In genomic region chr7:115177832-115178231, GRCh38 we compare ENCODE assay signal across 27 cellular contexts.
"Had no signal": no experiment of that assay in that cellular context is flagged by ENCODE, and none has a peak within 500 bp of the region (broad histone marks: within the 10 kb centered on the region; RNA-seq: fewer than 3 reads in every experiment).

No MANE protein-coding gene starts in this region.

- H3K27me3 ChIP-seq: stomach, suprapubic skin, testis, thyroid gland, tibial artery, tibial nerve, transverse colon, upper lobe of left lung, upper lobe of right lung, uterus, vagina had no signal

- ATAC-seq: stimulated activated effector memory CD8-positive, alpha-beta T cell treated with anti-CD3 and anti-CD28 coated beads, Interleukin-12 subunit alpha, Interleukin-12 subunit beta, amount 100 ng/mL, for 72 hours; stimulated activated memory B cell treated with anti-CD40 and anti-IgM and Interleukin-4, amounts not matched to agents 10 μg/mL and 1 μg/mL and 100 μg/mL, for 72 hours; stimulated activated naive B cell treated with anti-CD40 and anti-IgM and Interleukin-4, amounts not matched to agents 10 μg/mL and 1 μg/mL and 100 μg/mL, for 72 hours; stimulated activated naive CD8-positive, alpha-beta T cell treated with anti-CD3 and anti-CD28 coated beads, Interleukin-15, amount 100 ng/mL, for 72 hours; stimulated activated naive CD8-positive, alpha-beta T cell treated with anti-CD3 and anti-CD28 coated beads, Interleukin-15, Interleukin-2, amounts not matched to agents 100 U/mL and 50 U/mL, for 24 hours; upper lobe of right lung had no signal

- H3K27ac ChIP-seq: stomach, suprapubic skin, testis, thoracic aorta, tibial artery, transverse colon, upper lobe of left lung, upper lobe of right lung, uterus, vagina had no signal

- DNase-seq: stimulated activated CD4-positive, alpha-beta T cell treated with anti-CD3 and anti-CD28 coated beads, Interleukin-2, amount 100 ng/mL, for 48 hours; stimulated activated CD4-positive, alpha-beta T cell treated with anti-CD3 and anti-CD28 coated beads, Interleukin-4, amount 100 ng/mL, for 1 hour; stimulated activated CD4-positive, alpha-beta T cell treated with anti-CD3 and anti-CD28 coated beads, Interleukin-4, amount 100 ng/mL, for 24 hours; stimulated activated CD4-positive, alpha-beta T cell treated with anti-CD3 and anti-CD28 coated beads, Interleukin-4, amount 100 ng/mL, for 4 hours; stimulated activated CD8-positive, alpha-beta memory T cell treated with anti-CD3 and anti-CD28 coated beads, Interleukin-4, amount 100 ng/mL, for 48 hours; stimulated activated naive B cell treated with anti-CD40 and anti-IgM and Interleukin-4, amounts not matched to agents 10 μg/mL and 1 μg/mL and 100 μg/mL, for 72 hours; stimulated activated naive CD4-positive, alpha-beta T cell; stimulated activated naive CD4-positive, alpha-beta T cell treated with Interleukin-2 at 50 U/mL for 16 hours; stimulated activated naive CD8-positive, alpha-beta T cell treated with anti-CD3 and anti-CD28 coated beads, Interleukin-15, amount 100 ng/mL, for 72 hours; stimulated activated naive CD8-positive, alpha-beta T cell treated with anti-CD3 and anti-CD28 coated beads, Interleukin-15, Interleukin-2, amounts not matched to agents 100 U/mL and 50 U/mL, for 24 hours; stomach; substantia nigra; testis; thyroid gland; tibial artery; transverse colon; trophoblast cell; upper lobe of left lung; upper lobe of right lung; uterus had no signal

- H3K36me3 ChIP-seq: stomach, suprapubic skin, thoracic aorta, thyroid gland, tibial artery, tibial nerve, transverse colon, upper lobe of left lung, upper lobe of right lung, uterus, vagina had no signal

- FAIRE-seq: urothelium cell line had no signal

- H3K4me3 ChIP-seq: stomach, suprapubic skin, testis, thoracic aorta, thyroid gland, tibial artery, tibial nerve, transverse colon, upper lobe of left lung, upper lobe of right lung, uterus, vagina had no signal

- H3K9me3 ChIP-seq: stomach, suprapubic skin, testis, thoracic aorta, thyroid gland, tibial artery, tibial nerve, transverse colon, upper lobe of left lung, upper lobe of right lung, uterus, vagina had no signal
